1 cellular context compared by ENCODE assay signal in the genomic region with DNA sequence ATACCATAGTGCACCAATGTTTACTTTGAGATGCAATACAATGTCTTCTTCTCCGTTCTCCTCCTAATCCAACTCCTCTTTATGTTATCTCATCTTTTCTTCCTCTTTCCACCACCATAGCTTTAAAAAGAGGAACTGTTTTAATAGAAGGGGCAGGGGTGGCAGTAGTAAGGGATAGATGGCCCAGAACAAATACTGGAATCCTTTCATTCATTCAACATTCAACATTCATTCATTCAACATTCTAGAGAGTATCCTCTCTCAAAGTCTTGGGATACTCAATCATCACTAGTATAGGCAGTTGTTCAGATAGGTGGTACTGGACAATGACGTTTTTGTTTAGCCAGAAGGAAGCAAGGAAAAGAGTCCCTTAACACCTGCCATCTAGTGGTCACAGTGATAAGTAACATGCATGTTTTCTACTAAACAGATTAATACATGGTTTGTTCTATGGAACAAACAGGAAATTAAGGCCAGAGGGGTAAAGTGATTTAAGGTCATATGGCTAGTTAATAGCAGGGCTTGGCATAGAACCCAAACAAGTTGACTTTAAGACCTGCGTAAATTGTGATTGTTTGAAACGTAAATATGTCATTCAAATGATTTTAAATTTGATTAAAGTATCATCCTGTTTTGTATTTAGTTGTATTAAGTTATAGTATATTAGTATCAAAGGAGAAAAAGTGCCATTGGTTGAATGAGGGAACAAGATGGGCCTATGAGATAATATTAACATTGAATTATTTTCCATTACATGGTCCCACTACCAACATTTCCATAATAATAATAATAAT.
TF ChIP-seq lines count a peak whose summit lies in the region.

No MANE protein-coding gene starts in this region.

TF ChIP-seq in K562, 482 proteins besides CTCF, POLR2A, EP300 and RAD21 (continued from another document and continues in another):
- TF ChIP-seq THRA (IDR thresholded peaks at IDR 0.05) (no peak), TEAD1 (CRISPR knock-in tag; IDR thresholded peaks at IDR 0.05) (no peak), ZNF668 (CRISPR knock-in tag; IDR thresholded peaks at IDR 0.05) (no peak), ZBTB2 (IDR thresholded peaks at IDR 0.05) (no peak), SRSF9 (IDR thresholded peaks at IDR 0.05; ENCODE audit: borderline replicate concordance, low read depth, low read length) (no peak), DEAF1 (CRISPR knock-in tag; IDR thresholded peaks at IDR 0.05) (no peak), SMARCA4 (IDR thresholded peaks at IDR 0.05) (peak; percentile 53; the same call in 1 of the 2 replicates), ZNF589 (CRISPR knock-in tag; IDR thresholded peaks at IDR 0.05; ENCODE audit: low read depth) (no peak), BRF1 (IDR thresholded peaks at IDR 0.05; ENCODE audit: borderline replicate concordance, extremely low read depth, insufficient read length) (no peak), NFATC3 (IDR thresholded peaks at IDR 0.05) (no peak), ZKSCAN1 (IDR thresholded peaks at IDR 0.05; ENCODE audit: low read depth, low read length) (no peak), ARNT (IDR thresholded peaks at IDR 0.05) (no peak), THRB (CRISPR knock-in tag; conservative IDR thresholded peaks at IDR 0.05) (no peak), ADNP (tag; IDR thresholded peaks at IDR 0.05) (peak; percentile 43; the same call in 1 of the 2 replicates), HINFP (tag; conservative IDR thresholded peaks at IDR 0.05; ENCODE audit: low read depth) (no peak), TARDBP (IDR thresholded peaks at IDR 0.05) (no peak), SOX6 (IDR thresholded peaks at IDR 0.05) (peak; percentile 74; the same call in 1 of the 2 replicates), PHB (CRISPR knock-in tag; IDR thresholded peaks at IDR 0.05) (no peak), EWSR1 (IDR thresholded peaks at IDR 0.05; ENCODE audit: borderline replicate concordance, low read depth, partially characterized antibody) (no peak), NONO (IDR thresholded peaks at IDR 0.05; ENCODE audit: low read depth in 2 of 2, low read length in 1 of 2) (no peak), RCOR1 (IDR thresholded peaks at IDR 0.05; ENCODE audit: borderline replicate concordance in 1 of 2, low read depth in 2 of 2, low read length in 2 of 2) (no peak), CREM (IDR thresholded peaks at IDR 0.05; ENCODE audit: low read depth) (0 out of 2 replicates have a peak, but pooled peaks have one; percentile 29), ATF3 (IDR thresholded peaks at IDR 0.05) (no peak), ATF3 (CRISPR knock-in tag; conservative IDR thresholded peaks at IDR 0.05) (no peak), NR3C1 (CRISPR knock-in tag; IDR thresholded peaks at IDR 0.05) (no peak), DMBX1 (CRISPR knock-in tag; IDR thresholded peaks at IDR 0.05; ENCODE audit: borderline replicate concordance) (no peak), USF1 (CRISPR knock-in tag; IDR thresholded peaks at IDR 0.05) (no peak), KAT7 (CRISPR knock-in tag; IDR thresholded peaks at IDR 0.05; ENCODE audit: borderline replicate concordance) (no peak)
- TF ChIP-seq, protein P1, sequence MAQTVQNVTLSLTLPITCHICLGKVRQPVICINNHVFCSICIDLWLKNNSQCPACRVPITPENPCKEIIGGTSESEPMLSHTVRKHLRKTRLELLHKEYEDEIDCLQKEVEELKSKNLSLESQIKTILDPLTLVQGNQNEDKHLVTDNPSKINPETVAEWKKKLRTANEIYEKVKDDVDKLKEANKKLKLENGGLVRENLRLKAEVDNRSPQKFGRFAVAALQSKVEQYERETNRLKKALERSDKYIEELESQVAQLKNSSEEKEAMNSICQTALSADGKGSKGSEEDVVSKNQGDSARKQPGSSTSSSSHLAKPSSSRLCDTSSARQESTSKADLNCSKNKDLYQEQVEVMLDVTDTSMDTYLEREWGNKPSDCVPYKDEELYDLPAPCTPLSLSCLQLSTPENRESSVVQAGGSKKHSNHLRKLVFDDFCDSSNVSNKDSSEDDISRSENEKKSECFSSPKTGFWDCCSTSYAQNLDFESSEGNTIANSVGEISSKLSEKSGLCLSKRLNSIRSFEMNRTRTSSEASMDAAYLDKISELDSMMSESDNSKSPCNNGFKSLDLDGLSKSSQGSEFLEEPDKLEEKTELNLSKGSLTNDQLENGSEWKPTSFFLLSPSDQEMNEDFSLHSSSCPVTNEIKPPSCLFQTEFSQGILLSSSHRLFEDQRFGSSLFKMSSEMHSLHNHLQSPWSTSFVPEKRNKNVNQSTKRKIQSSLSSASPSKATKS (CRISPR knock-in tag; IDR thresholded peaks at IDR 0.05), result no peak
- TF ChIP-seq, protein P2, sequence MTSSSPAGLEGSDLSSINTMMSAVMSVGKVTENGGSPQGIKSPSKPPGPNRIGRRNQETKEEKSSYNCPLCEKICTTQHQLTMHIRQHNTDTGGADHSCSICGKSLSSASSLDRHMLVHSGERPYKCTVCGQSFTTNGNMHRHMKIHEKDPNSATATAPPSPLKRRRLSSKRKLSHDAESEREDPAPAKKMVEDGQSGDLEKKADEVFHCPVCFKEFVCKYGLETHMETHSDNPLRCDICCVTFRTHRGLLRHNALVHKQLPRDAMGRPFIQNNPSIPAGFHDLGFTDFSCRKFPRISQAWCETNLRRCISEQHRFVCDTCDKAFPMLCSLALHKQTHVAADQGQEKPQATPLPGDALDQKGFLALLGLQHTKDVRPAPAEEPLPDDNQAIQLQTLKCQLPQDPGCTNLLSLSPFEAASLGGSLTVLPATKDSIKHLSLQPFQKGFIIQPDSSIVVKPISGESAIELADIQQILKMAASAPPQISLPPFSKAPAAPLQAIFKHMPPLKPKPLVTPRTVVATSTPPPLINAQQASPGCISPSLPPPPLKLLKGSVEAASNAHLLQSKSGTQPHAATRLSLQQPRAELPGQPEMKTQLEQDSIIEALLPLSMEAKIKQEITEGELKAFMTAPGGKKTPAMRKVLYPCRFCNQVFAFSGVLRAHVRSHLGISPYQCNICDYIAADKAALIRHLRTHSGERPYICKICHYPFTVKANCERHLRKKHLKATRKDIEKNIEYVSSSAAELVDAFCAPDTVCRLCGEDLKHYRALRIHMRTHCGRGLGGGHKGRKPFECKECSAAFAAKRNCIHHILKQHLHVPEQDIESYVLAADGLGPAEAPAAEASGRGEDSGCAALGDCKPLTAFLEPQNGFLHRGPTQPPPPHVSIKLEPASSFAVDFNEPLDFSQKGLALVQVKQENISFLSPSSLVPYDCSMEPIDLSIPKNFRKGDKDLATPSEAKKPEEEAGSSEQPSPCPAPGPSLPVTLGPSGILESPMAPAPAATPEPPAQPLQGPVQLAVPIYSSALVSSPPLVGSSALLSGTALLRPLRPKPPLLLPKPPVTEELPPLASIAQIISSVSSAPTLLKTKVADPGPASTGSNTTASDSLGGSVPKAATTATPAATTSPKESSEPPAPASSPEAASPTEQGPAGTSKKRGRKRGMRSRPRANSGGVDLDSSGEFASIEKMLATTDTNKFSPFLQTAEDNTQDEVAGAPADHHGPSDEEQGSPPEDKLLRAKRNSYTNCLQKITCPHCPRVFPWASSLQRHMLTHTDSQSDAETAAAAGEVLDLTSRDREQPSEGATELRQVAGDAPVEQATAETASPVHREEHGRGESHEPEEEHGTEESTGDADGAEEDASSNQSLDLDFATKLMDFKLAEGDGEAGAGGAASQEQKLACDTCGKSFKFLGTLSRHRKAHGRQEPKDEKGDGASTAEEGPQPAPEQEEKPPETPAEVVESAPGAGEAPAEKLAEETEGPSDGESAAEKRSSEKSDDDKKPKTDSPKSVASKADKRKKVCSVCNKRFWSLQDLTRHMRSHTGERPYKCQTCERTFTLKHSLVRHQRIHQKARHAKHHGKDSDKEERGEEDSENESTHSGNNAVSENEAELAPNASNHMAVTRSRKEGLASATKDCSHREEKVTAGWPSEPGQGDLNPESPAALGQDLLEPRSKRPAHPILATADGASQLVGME (CRISPR knock-in tag; IDR thresholded peaks at IDR 0.05), result no peak
- TF ChIP-seq, protein P3, sequence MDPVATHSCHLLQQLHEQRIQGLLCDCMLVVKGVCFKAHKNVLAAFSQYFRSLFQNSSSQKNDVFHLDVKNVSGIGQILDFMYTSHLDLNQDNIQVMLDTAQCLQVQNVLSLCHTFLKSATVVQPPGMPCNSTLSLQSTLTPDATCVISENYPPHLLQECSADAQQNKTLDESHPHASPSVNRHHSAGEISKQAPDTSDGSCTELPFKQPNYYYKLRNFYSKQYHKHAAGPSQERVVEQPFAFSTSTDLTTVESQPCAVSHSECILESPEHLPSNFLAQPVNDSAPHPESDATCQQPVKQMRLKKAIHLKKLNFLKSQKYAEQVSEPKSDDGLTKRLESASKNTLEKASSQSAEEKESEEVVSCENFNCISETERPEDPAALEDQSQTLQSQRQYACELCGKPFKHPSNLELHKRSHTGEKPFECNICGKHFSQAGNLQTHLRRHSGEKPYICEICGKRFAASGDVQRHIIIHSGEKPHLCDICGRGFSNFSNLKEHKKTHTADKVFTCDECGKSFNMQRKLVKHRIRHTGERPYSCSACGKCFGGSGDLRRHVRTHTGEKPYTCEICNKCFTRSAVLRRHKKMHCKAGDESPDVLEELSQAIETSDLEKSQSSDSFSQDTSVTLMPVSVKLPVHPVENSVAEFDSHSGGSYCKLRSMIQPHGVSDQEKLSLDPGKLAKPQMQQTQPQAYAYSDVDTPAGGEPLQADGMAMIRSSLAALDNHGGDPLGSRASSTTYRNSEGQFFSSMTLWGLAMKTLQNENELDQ (CRISPR knock-in tag; IDR thresholded peaks at IDR 0.05; ENCODE audit: borderline replicate concordance), result no peak
- TF ChIP-seq, protein P4, sequence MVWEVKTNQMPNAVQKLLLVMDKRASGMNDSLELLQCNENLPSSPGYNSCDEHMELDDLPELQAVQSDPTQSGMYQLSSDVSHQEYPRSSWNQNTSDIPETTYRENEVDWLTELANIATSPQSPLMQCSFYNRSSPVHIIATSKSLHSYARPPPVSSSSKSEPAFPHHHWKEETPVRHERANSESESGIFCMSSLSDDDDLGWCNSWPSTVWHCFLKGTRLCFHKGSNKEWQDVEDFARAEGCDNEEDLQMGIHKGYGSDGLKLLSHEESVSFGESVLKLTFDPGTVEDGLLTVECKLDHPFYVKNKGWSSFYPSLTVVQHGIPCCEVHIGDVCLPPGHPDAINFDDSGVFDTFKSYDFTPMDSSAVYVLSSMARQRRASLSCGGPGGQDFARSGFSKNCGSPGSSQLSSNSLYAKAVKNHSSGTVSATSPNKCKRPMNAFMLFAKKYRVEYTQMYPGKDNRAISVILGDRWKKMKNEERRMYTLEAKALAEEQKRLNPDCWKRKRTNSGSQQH (CRISPR knock-in tag; IDR thresholded peaks at IDR 0.05), result no peak
